24 cellular contexts compared by ENCODE assay signal in the genomic region with DNA sequence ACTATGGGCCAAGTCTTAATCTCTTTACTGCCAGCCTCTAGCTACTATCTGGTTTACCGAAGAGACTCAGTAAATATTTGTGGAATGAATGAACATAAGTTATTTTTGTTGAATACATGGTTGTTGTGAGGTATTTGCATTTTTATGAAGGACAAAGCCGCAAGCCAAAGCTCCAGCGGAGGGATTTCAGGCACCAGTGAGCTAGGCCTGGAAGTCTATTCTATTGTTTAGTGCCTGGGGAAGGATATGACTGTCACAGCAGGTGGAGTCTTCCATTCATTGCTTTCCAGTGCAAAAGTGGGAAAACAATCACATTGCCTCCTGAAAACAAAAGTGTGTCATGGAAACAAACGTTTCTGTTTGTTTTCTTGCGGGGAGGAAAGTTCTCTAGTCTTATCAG.
A peak's percentile ranks its signal among the peaks of the same experiment; 100 is the strongest.
DNase-seq lines count a peak whose midpoint lies in the region; ATAC-seq, FAIRE-seq and TF ChIP-seq lines count a peak whose summit lies in the region.
"Had no signal": no experiment of that assay in that cellular context is flagged by ENCODE, and none has a peak within 500 bp of the region (broad histone marks: within the 10 kb centered on the region; RNA-seq: fewer than 3 reads in every experiment).

No MANE protein-coding gene starts in this region.

- no peak overlapping the region; a peak in 1 of 4 replicates for H3K4me2 ChIP-seq in H1 (ENCODE audit: insufficient read depth in 1 of 2, low read depth in 2 of 2, low read length in 2 of 2)

- H2AK5ac ChIP-seq in H1 (ENCODE audit: low read depth, low read length) = no peak overlapping the region

- peak; percentile 51 for ATAC-seq in mucosa of descending colon
- ATAC-seq: left ventricle myocardium superior; stimulated activated naive B cell treated with anti-CD40 and anti-IgM and Interleukin-4, amounts not matched to agents 10 μg/mL and 1 μg/mL and 100 μg/mL, for 72 hours; T-cell had no signal

- no peak overlapping the region for H3K4ac ChIP-seq in H1 (replicated peaks; ENCODE audit: insufficient read length, low read depth, low read length)

- H4K91ac ChIP-seq in H1 (replicated peaks; ENCODE audit: insufficient read length, low read length) = peak overlapping the region; percentile 14

- no peaks in the 10 kb centered on the region for H3K79me2 ChIP-seq in H1 (ENCODE audit: control insufficient read depth in 1 of 2, insufficient read depth in 2 of 2, low read length in 2 of 2)

- no peak for TF ChIP-seq POLR2A in H1 (IDR thresholded peaks at IDR 0.05; ENCODE audit: control extremely low read depth in 1 of 2, low read depth in 2 of 2, low read length in 2 of 2)

- TF ChIP-seq CTCF in H1 (IDR thresholded peaks at IDR 0.05; ENCODE audit: control extremely low read depth in 1 of 3, insufficient read depth in 1 of 3, low read depth in 1 of 3, low read length in 3 of 3) = no peak
- TF ChIP-seq CTCF in mucosa of descending colon (IDR thresholded peaks at IDR 0.05) = no peak

- no peaks in the 10 kb centered on the region for H3K79me1 ChIP-seq in H1 (ENCODE audit: low read depth, low read length)

- H3K14ac ChIP-seq in H1 (ENCODE audit: insufficient read length) = no peak overlapping the region

- H3K9me3 ChIP-seq in H1 (ENCODE audit: insufficient read depth in 2 of 2, low read depth in 1 of 2, low read length in 1 of 2) = no peaks in the 10 kb centered on the region
- no peaks in the 10 kb centered on the region for H3K9me3 ChIP-seq in mucosa of descending colon
- H3K9me3 ChIP-seq: heart left ventricle, prostate gland, uterus had no signal

- H3K4me3 ChIP-seq in H1 (ENCODE audit: extremely low read depth in 1 of 4, insufficient read depth in 2 of 4, low read depth in 3 of 4, low read length in 4 of 4) (no peak overlapping the region), mucosa of descending colon (no peak overlapping the region)
- H3K4me3 ChIP-seq: heart left ventricle, prostate gland, skin epidermis, uterus had no signal

- CTCF ChIA-PET in H1 (lab: Charles Lee; ENCODE audit: partially characterized antibody) = interaction anchor here (0.9 to 1.4 kb wide), 3 partner anchors 13 to 101 kb away, joined by 3 to 4 read pairs (median 3); no protein-coding TSS in a partner anchor

- no peak overlapping the region for H3K23ac ChIP-seq in H1 (ENCODE audit: insufficient read length)

- H2BK15ac ChIP-seq in H1 (ENCODE audit: low read length) = 0 out of 2 replicates have a peak overlapping the region, but pooled peaks have one; percentile 6

- H3K36me3 ChIP-seq in H1 (ENCODE audit: control insufficient read depth in 2 of 4, insufficient read depth in 4 of 4, low read length in 3 of 4) (no peaks in the 10 kb centered on the region), mucosa of descending colon (ENCODE audit: low read depth) (no peaks in the 10 kb centered on the region)
- H3K36me3 ChIP-seq: heart left ventricle, prostate gland, uterus had no signal

- H2BK120ac ChIP-seq in H1 (replicated peaks; ENCODE audit: low read depth, low read length) = no peak overlapping the region

- no peak overlapping the region for H3K18ac ChIP-seq in H1 (ENCODE audit: extremely low read depth, low read length)

- POLR2A ChIA-PET in H1 (lab: Charles Lee; ENCODE audit: partially characterized antibody) = no interaction called here

- no peak for TF ChIP-seq EP300 in H1 (IDR thresholded peaks at IDR 0.05; ENCODE audit: borderline replicate concordance in 1 of 2, low read depth in 2 of 2, low read length in 2 of 2)

- no peak for FAIRE-seq in H1 (lab: Jason Lieb, UNC)
- FAIRE-seq: GM12891 had no signal

- 0 out of 2 replicates have a peak overlapping the region, but pooled peaks have one; percentile 95 for H2BK12ac ChIP-seq in H1 (ENCODE audit: low read depth, low read length)

- no peak overlapping the region for H3K9ac ChIP-seq in H1 (replicated peaks in 1 of 4; ENCODE audit: extremely low read depth in 1 of 4, low read depth in 3 of 4, low read length in 3 of 4)

- no peak overlapping the region for H4K5ac ChIP-seq in H1 (ENCODE audit: insufficient read length, low read depth, low read length)

- no peaks in the 10 kb centered on the region for H3K23me2 ChIP-seq in H1 (ENCODE audit: low read depth, low read length)

- no peaks in the 10 kb centered on the region for H3K27me3 ChIP-seq in H1 (replicated peaks in 1 of 4; ENCODE audit: control insufficient read depth in 3 of 4, extremely low read depth in 1 of 4, insufficient read depth in 3 of 4, low read length in 3 of 4)
- H3K27me3 ChIP-seq: uterus had no signal

- no peak overlapping the region for H2BK5ac ChIP-seq in H1 (ENCODE audit: low read depth, low read length)

- 93% methylated on average over 5 of the region's 5 CpGs; no CpG with 5 or more reads in 1 of the 2 experiments for WGBS in H1 (ENCODE audit: extremely low coverage in 1 of 2, insufficient coverage in 1 of 2, insufficient read length in 1 of 2, insufficient replicate concordance in 2 of 2, low coverage in 1 of 2, low lambda C conversion rate in 2 of 2, missing lambda C conversion rate in 1 of 2), 2 experiments

- DNase-seq in DMS153 treated with DMSO at 0.1 percent for 48 hours (lab: John Stamatoyannopoulos, UW; ENCODE audit: unreplicated experiment) = peak; percentile 61
- DNase-seq in NCI-H345 (lab: John Stamatoyannopoulos, UW) = peak; percentile 78
- DNase-seq in H1 (ENCODE audit: low read depth in 1 of 2, low spot score in 2 of 2) = no peak
- DNase-seq in mucosa of descending colon = no peak
- DNase-seq in HPDE6-E6E7 (ENCODE audit: extremely low spot score) = no peak
- no peak for DNase-seq in OCI-M1 (lab: John Stamatoyannopoulos, UW)
- no peak for DNase-seq in DMS53 (lab: John Stamatoyannopoulos, UW)
- DNase-seq: activated naive CD4-positive, alpha-beta T cell treated with Interleukin-2 at 50 U/mL for 16 hours; activated T-cell treated with anti-CD3 and anti-CD28 coated beads, Interleukin-2, amount 50 U/mL, for 24 hours; CD4-positive, CD25-positive, alpha-beta regulatory T cell; cortex of kidney; DND-41; heart left ventricle; left ventricle myocardium superior; NCI-H1048; NCI-H2107; NCI-H82; SHP77 treated with DMSO at 0.1 percent for 48 hours; stimulated activated naive B cell treated with anti-CD40 and anti-IgM and Interleukin-4, amounts not matched to agents 10 μg/mL and 1 μg/mL and 100 μg/mL, for 72 hours; T-cell; uterus had no signal

- H4K8ac ChIP-seq in H1 (ENCODE audit: extremely low read depth, insufficient read depth, low read length) = no peak overlapping the region

- peaks cover 3 to 13% (median 8%) of the 10 kb centered on the region in 4 experiments for H3K4me1 ChIP-seq in H1 (replicated peaks in 1 of 4; ENCODE audit: control insufficient read depth in 3 of 4, insufficient read depth in 4 of 4, low read length in 3 of 4)
- H3K4me1 ChIP-seq in mucosa of descending colon (ENCODE audit: low read depth) = no peaks in the 10 kb centered on the region
- H3K4me1 ChIP-seq: prostate gland, uterus had no signal

- H3K27ac ChIP-seq in H1 (ENCODE audit: low read depth, low read length) = no peak overlapping the region
- H3K27ac ChIP-seq: prostate gland, uterus had no signal

- H4K20me1 ChIP-seq in H1 (replicated peaks in 1 of 2; ENCODE audit: control insufficient read depth in 1 of 2, insufficient read depth in 2 of 2, low read length in 2 of 2) = no peaks in the 10 kb centered on the region

- intact Hi-C loops in mucosa of descending colon (cut with DNase I, micrococcal nuclease) = no loop called here

- no peak overlapping the region for H2AFZ ChIP-seq in H1 (ENCODE audit: low read length)

- H3K56ac ChIP-seq in H1 (replicated peaks; ENCODE audit: insufficient read length, low read depth, low read length) = no peak overlapping the region

- TF ChIP-seq RAD21 in H1 (IDR thresholded peaks at IDR 0.05 in 1 of 2, conservative IDR thresholded peaks at IDR 0.05 in 1 of 2; ENCODE audit: low read depth in 2 of 2, low read length in 2 of 2) = no peak

- no peak overlapping the region for H2BK20ac ChIP-seq in H1 (ENCODE audit: low read length)

TF ChIP-seq in H1, 55 proteins besides CTCF, POLR2A, EP300 and RAD21 (continues in another document):
- TF ChIP-seq RFX5 (IDR thresholded peaks at IDR 0.05; ENCODE audit: borderline replicate concordance, low read depth, low read length) = no peak
- TF ChIP-seq BACH1 (IDR thresholded peaks at IDR 0.05; ENCODE audit: low read length) = no peak
- TF ChIP-seq CHD1 (IDR thresholded peaks at IDR 0.05; ENCODE audit: low read depth, low read length) = no peak
- no peak for TF ChIP-seq SRF (IDR thresholded peaks at IDR 0.05; ENCODE audit: low read depth, low read length)
- no peak for TF ChIP-seq KDM1A (IDR thresholded peaks at IDR 0.05; ENCODE audit: borderline replicate concordance, low read length)
- TF ChIP-seq CREB1 (IDR thresholded peaks at IDR 0.05) = no peak
- TF ChIP-seq HDAC6 (IDR thresholded peaks at IDR 0.05; ENCODE audit: low read depth, low read length) = no peak

Comparison
In these comparisons a context has a peak if more than half of its experiments do, and no peak if none do; other contexts are left out.
1. DNase-seq: peak in DMS153 treated with DMSO at 0.1 percent for 48 hours (single experiment) and NCI-H345 (single experiment); none in H1 (0 of 2), mucosa of descending colon (0 of 3), HPDE6-E6E7 (single experiment), OCI-M1 (single experiment) and DMS53 (single experiment).